17 cellular contexts compared by ENCODE assay signal in genomic region chr16:57855188-57855587, GRCh38. TPM values are rescaled to one million over a fixed set of nuclear protein-coding genes. Genes with fewer than 3 reads are reported as not detected.
A peak's percentile ranks its signal among the peaks of the same experiment; 100 is the strongest.
DNase-seq lines count a peak whose midpoint lies in the region; TF ChIP-seq lines count a peak whose summit lies in the region.
"Had no signal": no experiment of that assay in that cellular context is flagged by ENCODE, and none has a peak within 500 bp of the region (broad histone marks: within the 10 kb centered on the region; RNA-seq: fewer than 3 reads in every experiment).

No MANE protein-coding gene starts in this region.

- H3K27me3 ChIP-seq in left ventricle myocardium inferior (ENCODE audit: low read depth) (no peaks in the 10 kb centered on the region), liver (ENCODE audit: control insufficient read depth in 4 of 4, insufficient read depth in 4 of 4, low read length in 3 of 4) (no peaks in the 10 kb centered on the region), spleen (replicated peaks in 1 of 7) (peaks cover 0 to 5% (median 0%) of the 10 kb centered on the region in 7 donors), transverse colon (peaks cover 10% of the 10 kb centered on the region)
- H3K27me3 ChIP-seq: BLaER1 treated with 17β-estradiol and CSF1 and Interleukin-3, amounts not matched to agents 10 nM and 100 nM had no signal

- no peak overlapping the region for H3K4me3 ChIP-seq in left ventricle myocardium inferior
- no peak overlapping the region for H3K4me3 ChIP-seq in liver (ENCODE audit: low read depth in 1 of 3, low read length in 3 of 3)
- H3K4me3 ChIP-seq in spleen, result no peak overlapping the region
- no peak overlapping the region for H3K4me3 ChIP-seq in transverse colon
- H3K4me3 ChIP-seq: A549; BLaER1 treated with 17β-estradiol and CSF1 and Interleukin-3, amounts not matched to agents 10 nM and 100 nM had no signal

- peaks cover 15% of the 10 kb centered on the region for H3K4me1 ChIP-seq in left ventricle myocardium inferior
- peaks cover 4 to 18% (median 14%) of the 10 kb centered on the region in 4 donors for H3K4me1 ChIP-seq in liver (ENCODE audit: control insufficient read depth in 4 of 4, insufficient read depth in 4 of 4, low read length in 3 of 4)
- H3K4me1 ChIP-seq in spleen, result peaks cover 0 to 7% (median 0%) of the 10 kb centered on the region in 6 donors
- no peaks in the 10 kb centered on the region for H3K4me1 ChIP-seq in transverse colon

- intact Hi-C loops in cardiac septum (cut with DNase I) (no loop called here), left ventricle myocardium inferior (cut with micrococcal nuclease) (no loop called here), spleen (cut with DNase I; ENCODE audit: low total_unique reads) (no loop called here), transverse colon (cut with DNase I; ENCODE audit: low total_unique reads) (no loop called here)

- H3K9ac ChIP-seq in liver (ENCODE audit: low read depth in 1 of 2, low read length in 2 of 2), result no peak overlapping the region
- H3K9ac ChIP-seq: BLaER1 treated with 17β-estradiol and CSF1 and Interleukin-3, amounts not matched to agents 10 nM and 100 nM had no signal

- no peak for TF ChIP-seq RAD21 in liver (IDR thresholded peaks at IDR 0.05)

- no peaks in the 10 kb centered on the region for H3K36me3 ChIP-seq in left ventricle myocardium inferior
- peaks cover 0 to 3% (median under 1%) of the 10 kb centered on the region in 4 donors for H3K36me3 ChIP-seq in liver (ENCODE audit: control insufficient read depth in 4 of 4, insufficient read depth in 3 of 4, low read depth in 1 of 4, low read length in 3 of 4)
- H3K36me3 ChIP-seq in spleen, result no peaks in the 10 kb centered on the region
- no peaks in the 10 kb centered on the region for H3K36me3 ChIP-seq in transverse colon
- H3K36me3 ChIP-seq: BLaER1 treated with 17β-estradiol and CSF1 and Interleukin-3, amounts not matched to agents 10 nM and 100 nM had no signal

- peak; percentile 7 for DNase-seq in cardiac septum (ENCODE audit: low spot score)
- no peak for DNase-seq in left ventricle myocardium inferior
- peak; percentile 4 for DNase-seq in spleen
- no peak for DNase-seq in stimulated activated CD4-positive, alpha-beta T cell treated with anti-CD3 and anti-CD28 coated beads, Interleukin-4, amount 100 ng/mL, for 4 hours
- DNase-seq in transverse colon, result no peak
- DNase-seq: AML-193; Caco-2; Calu3; CD4-positive, alpha-beta T cell; CD8-positive, alpha-beta T cell; DMS79 treated with DMSO at 0.1 percent for 48 hours; GF-D8 had no signal

- WGBS in liver, result 74% methylated on average over 5 of the region's 5 CpGs
- 89 to 96% (median 94%) methylated on average over 5 of the region's 5 CpGs for WGBS in spleen, 5 donors
- 93 to 100% methylated on average over 1 to 5 of the region's 5 CpGs for WGBS in transverse colon (ENCODE audit: low coverage in 1 of 2), 2 donors

- H3K27ac ChIP-seq in left ventricle myocardium inferior (replicated peaks), result no peak overlapping the region
- peak overlapping the region; percentile 25 to 28 for H3K27ac ChIP-seq in liver (ENCODE audit: low read depth in 1 of 2, low read length in 2 of 2)
- H3K27ac ChIP-seq in spleen, result no peak overlapping the region
- H3K27ac ChIP-seq in transverse colon, result no peak overlapping the region
- H3K27ac ChIP-seq: 22Rv1; A549; BLaER1 treated with 17β-estradiol and CSF1 and Interleukin-3, amounts not matched to agents 10 nM and 100 nM; C4-2B had no signal

- no peak for TF ChIP-seq EP300 in transverse colon (IDR thresholded peaks at IDR 0.05; ENCODE audit: low read depth)

- TF ChIP-seq POLR2A in spleen (IDR thresholded peaks at IDR 0.05) (no peak), transverse colon (IDR thresholded peaks at IDR 0.05) (no peak)

- in situ Hi-C loops in transverse colon (cut with MboI; ENCODE audit: low pct_ligation_motif_present in 1 of 4, low pct_unique_long_range_greater_than_20kb in 1 of 4, low sequenced_read_pairs in 3 of 4), result no loop called here

- H3K9me3 ChIP-seq in left ventricle myocardium inferior (replicated peaks) (peaks cover 14% of the 10 kb centered on the region), liver (ENCODE audit: control insufficient read depth in 4 of 4, low read length in 3 of 4) (no peaks in the 10 kb centered on the region), spleen (peaks cover 0 to 13% (median 8%) of the 10 kb centered on the region in 8 donors), transverse colon (no peaks in the 10 kb centered on the region)
- H3K9me3 ChIP-seq: Caco-2 had no signal

- TF ChIP-seq CTCF in left ventricle myocardium inferior (IDR thresholded peaks at IDR 0.05; ENCODE audit: borderline replicate concordance) (no peak), liver (IDR thresholded peaks at IDR 0.05; ENCODE audit: low read depth, low read length, missing input control) (no peak), spleen (IDR thresholded peaks at IDR 0.05 in 8 of 11, conservative IDR thresholded peaks at IDR 0.05 in 3 of 11) (no peak), transverse colon (IDR thresholded peaks at IDR 0.05) (no peak)

TF ChIP-seq in liver, 16 proteins besides CTCF, POLR2A, EP300 and RAD21:
- TF ChIP-seq ZBTB33 (IDR thresholded peaks at IDR 0.05) (no peak), SP1 (IDR thresholded peaks at IDR 0.05) (peak; percentile 36), HNF4A (conservative IDR thresholded peaks at IDR 0.05) (peak in 1 of 2 donors; percentile 30)

RNA-seq across cellular contexts. Expression of gene KIFC3, which starts 52.9 kb away (rescaled TPM):
- 70.1 TPM for total RNA-seq in cardiac septum
- total RNA-seq in left ventricle myocardium inferior, result 63.5 TPM
- total RNA-seq in liver, result 100 to 1,000 TPM in 1 of 2 donors, 10 to 100 TPM in 1; 22.2 to 103 TPM
- 10 to 100 TPM; 16.5 to 32.7 TPM for polyA plus RNA-seq in liver
- total RNA-seq in spleen, result 10 to 100 TPM; 30.3 to 61.5 (median 47.5) TPM
- 10 to 100 TPM in 2 of 3 donors, 1 to 10 TPM in 1; 4.6 to 25.2 (median 15.9) TPM for polyA plus RNA-seq in spleen
- 10 to 100 TPM in 2 of 4 donors, 1 to 10 TPM in 2; 5.2 to 46.8 (median 13.5) TPM for total RNA-seq in transverse colon
- total RNA-seq: CD4-positive, alpha-beta T cell had no signal

Comparison
In these comparisons a context has a peak if more than half of its experiments do, and no peak if none do; other contexts are left out.
1. DNase-seq: peak in cardiac septum (single experiment) and spleen (single experiment); none in left ventricle myocardium inferior (single experiment), stimulated activated CD4-positive, alpha-beta T cell treated with anti-CD3 and anti-CD28 coated beads, Interleukin-4, amount 100 ng/mL, for 4 hours (0 of 2) and transverse colon (single experiment).
2. H3K27ac ChIP-seq: peak in liver (2 of 2); none in left ventricle myocardium inferior (single experiment), spleen (0 of 8) and transverse colon (0 of 4).